Comparison of ENCODE assay signal across 1 cellular context in genomic region chr20:50038574-50038991, GRCh38.
TF ChIP-seq lines count a peak whose summit lies in the region.

No MANE protein-coding gene starts in this region.

TF ChIP-seq in HepG2, 621 proteins besides CTCF, POLR2A, EP300 and RAD21 (continued from another document and continues in another):
- TF ChIP-seq, protein P1, sequence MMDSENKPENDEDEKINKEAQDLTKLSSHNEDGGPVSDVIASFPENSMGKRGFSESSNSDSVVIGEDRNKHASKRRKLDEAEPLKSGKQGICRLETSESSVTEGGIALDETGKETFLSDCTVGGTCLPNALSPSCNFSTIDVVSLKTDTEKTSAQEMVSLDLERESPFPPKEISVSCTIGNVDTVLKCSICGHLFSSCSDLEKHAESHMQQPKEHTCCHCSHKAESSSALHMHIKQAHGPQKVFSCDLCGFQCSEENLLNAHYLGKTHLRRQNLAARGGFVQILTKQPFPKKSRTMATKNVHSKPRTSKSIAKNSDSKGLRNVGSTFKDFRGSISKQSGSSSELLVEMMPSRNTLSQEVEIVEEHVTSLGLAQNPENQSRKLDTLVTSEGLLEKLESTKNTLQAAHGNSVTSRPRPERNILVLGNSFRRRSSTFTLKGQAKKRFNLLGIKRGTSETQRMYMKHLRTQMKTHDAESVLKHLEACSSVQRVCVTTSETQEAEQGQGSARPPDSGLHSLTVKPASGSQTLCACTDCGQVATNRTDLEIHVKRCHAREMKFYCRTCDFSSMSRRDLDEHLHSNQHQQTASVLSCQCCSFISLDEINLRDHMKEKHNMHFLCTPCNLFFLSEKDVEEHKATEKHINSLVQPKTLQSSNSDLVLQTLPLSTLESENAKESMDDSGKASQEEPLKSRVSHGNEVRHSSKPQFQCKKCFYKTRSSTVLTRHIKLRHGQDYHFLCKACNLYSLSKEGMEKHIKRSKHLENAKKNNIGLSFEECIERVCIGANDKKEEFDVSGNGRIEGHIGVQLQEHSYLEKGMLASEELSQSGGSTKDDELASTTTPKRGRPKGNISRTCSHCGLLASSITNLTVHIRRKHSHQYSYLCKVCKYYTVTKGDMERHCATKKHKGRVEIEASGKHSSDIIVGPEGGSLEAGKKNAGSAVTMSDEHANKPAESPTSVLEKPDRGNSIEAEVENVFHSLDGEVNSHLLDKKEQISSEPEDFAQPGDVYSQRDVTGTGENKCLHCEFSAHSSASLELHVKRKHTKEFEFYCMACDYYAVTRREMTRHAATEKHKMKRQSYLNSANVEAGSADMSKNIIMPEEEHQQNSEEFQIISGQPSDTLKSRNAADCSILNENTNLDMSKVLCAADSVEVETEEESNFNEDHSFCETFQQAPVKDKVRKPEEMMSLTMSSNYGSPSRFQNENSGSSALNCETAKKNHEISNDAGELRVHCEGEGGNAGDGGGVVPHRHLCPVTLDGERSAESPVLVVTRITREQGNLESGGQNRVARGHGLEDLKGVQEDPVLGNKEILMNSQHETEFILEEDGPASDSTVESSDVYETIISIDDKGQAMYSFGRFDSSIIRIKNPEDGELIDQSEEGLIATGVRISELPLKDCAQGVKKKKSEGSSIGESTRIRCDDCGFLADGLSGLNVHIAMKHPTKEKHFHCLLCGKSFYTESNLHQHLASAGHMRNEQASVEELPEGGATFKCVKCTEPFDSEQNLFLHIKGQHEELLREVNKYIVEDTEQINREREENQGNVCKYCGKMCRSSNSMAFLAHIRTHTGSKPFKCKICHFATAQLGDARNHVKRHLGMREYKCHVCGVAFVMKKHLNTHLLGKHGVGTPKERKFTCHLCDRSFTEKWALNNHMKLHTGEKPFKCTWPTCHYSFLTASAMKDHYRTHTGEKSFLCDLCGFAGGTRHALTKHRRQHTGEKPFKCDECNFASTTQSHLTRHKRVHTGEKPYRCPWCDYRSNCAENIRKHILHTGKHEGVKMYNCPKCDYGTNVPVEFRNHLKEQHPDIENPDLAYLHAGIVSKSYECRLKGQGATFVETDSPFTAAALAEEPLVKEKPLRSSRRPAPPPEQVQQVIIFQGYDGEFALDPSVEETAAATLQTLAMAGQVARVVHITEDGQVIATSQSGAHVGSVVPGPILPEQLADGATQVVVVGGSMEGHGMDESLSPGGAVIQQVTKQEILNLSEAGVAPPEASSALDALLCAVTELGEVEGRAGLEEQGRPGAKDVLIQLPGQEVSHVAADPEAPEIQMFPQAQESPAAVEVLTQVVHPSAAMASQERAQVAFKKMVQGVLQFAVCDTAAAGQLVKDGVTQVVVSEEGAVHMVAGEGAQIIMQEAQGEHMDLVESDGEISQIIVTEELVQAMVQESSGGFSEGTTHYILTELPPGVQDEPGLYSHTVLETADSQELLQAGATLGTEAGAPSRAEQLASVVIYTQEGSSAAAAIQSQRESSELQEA (CRISPR knock-in tag; IDR thresholded peaks at IDR 0.05; ENCODE audit: not compliant biosample characterization): no peak
- TF ChIP-seq ZNF709 (CRISPR knock-in tag; IDR thresholded peaks at IDR 0.05) (no peak), ZNF773 (CRISPR knock-in tag; IDR thresholded peaks at IDR 0.05; ENCODE audit: borderline replicate concordance) (no peak), PHF21A (CRISPR knock-in tag; IDR thresholded peaks at IDR 0.05) (peak; percentile 90), TMF1 (CRISPR knock-in tag; IDR thresholded peaks at IDR 0.05; ENCODE audit: low read depth) (no peak), KDM5A (IDR thresholded peaks at IDR 0.05; ENCODE audit: borderline replicate concordance, low read length) (no peak), ZNF776 (CRISPR knock-in tag; IDR thresholded peaks at IDR 0.05) (no peak), ZNF280B (CRISPR knock-in tag; IDR thresholded peaks at IDR 0.05; ENCODE audit: borderline replicate concordance) (peak; percentile 49; the same call in 1 of the 2 replicates), HOXA3 (CRISPR knock-in tag; IDR thresholded peaks at IDR 0.05) (0 out of 2 replicates have a peak, but pooled peaks have one; percentile 29), ZNF121 (CRISPR knock-in tag; IDR thresholded peaks at IDR 0.05) (no peak), GATA4 (IDR thresholded peaks at IDR 0.05; ENCODE audit: borderline replicate concordance, low read depth) (no peak), TP53 (CRISPR knock-in tag; conservative IDR thresholded peaks at IDR 0.05) (no peak), ATF7 (IDR thresholded peaks at IDR 0.05) (no peak), ATF7 (CRISPR knock-in tag; IDR thresholded peaks at IDR 0.05) (no peak), ZFP1 (CRISPR knock-in tag; IDR thresholded peaks at IDR 0.05) (no peak; the same call in 1 of the 2 replicates), SRF (IDR thresholded peaks at IDR 0.05; ENCODE audit: low read depth, low read length) (no peak), ZNF883 (CRISPR knock-in tag; IDR thresholded peaks at IDR 0.05; ENCODE audit: not compliant biosample characterization) (no peak), RFX1 (IDR thresholded peaks at IDR 0.05) (no peak), PHB2 (IDR thresholded peaks at IDR 0.05; ENCODE audit: partially characterized antibody) (no peak), NFE2L2 (IDR thresholded peaks at IDR 0.05; ENCODE audit: low read length) (no peak), SMARCC2 (IDR thresholded peaks at IDR 0.05) (no peak), KDM2A (CRISPR knock-in tag; IDR thresholded peaks at IDR 0.05; ENCODE audit: borderline replicate concordance, low read depth) (peak; percentile 64; the same call in 1 of the 2 replicates), WIZ (CRISPR knock-in tag; IDR thresholded peaks at IDR 0.05) (no peak), PHF8 (CRISPR knock-in tag; IDR thresholded peaks at IDR 0.05) (no peak), FOXA1 (IDR thresholded peaks at IDR 0.05) (no peak), FOXA1 (CRISPR knock-in tag; IDR thresholded peaks at IDR 0.05) (no peak; the same call in 1 of the 2 replicates), AGO2 (optimal IDR thresholded peaks at IDR 0.05; ENCODE audit: low read depth, low read length) (no peak), BCL6 (CRISPR knock-in tag; IDR thresholded peaks at IDR 0.05) (no peak), XBP1 (CRISPR knock-in tag; IDR thresholded peaks at IDR 0.05) (no peak), TGIF2 (CRISPR knock-in tag; IDR thresholded peaks at IDR 0.05) (0 out of 2 replicates have a peak, but pooled peaks have one; percentile 30), KLF6 (CRISPR knock-in tag; IDR thresholded peaks at IDR 0.05) (no peak), ZBED4 (CRISPR knock-in tag; IDR thresholded peaks at IDR 0.05; ENCODE audit: borderline replicate concordance) (no peak), MBNL3 (CRISPR knock-in tag; conservative IDR thresholded peaks at IDR 0.05) (no peak), REPIN1 (CRISPR knock-in tag; IDR thresholded peaks at IDR 0.05; ENCODE audit: borderline replicate concordance, low read depth) (no peak)
- TF ChIP-seq, protein P2, sequence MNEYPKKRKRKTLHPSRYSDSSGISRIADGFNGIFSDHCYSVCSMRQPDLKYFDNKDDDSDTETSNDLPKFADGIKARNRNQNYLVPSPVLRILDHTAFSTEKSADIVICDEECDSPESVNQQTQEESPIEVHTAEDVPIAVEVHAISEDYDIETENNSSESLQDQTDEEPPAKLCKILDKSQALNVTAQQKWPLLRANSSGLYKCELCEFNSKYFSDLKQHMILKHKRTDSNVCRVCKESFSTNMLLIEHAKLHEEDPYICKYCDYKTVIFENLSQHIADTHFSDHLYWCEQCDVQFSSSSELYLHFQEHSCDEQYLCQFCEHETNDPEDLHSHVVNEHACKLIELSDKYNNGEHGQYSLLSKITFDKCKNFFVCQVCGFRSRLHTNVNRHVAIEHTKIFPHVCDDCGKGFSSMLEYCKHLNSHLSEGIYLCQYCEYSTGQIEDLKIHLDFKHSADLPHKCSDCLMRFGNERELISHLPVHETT (CRISPR knock-in tag; conservative IDR thresholded peaks at IDR 0.05): no peak
- TF ChIP-seq, protein P3, sequence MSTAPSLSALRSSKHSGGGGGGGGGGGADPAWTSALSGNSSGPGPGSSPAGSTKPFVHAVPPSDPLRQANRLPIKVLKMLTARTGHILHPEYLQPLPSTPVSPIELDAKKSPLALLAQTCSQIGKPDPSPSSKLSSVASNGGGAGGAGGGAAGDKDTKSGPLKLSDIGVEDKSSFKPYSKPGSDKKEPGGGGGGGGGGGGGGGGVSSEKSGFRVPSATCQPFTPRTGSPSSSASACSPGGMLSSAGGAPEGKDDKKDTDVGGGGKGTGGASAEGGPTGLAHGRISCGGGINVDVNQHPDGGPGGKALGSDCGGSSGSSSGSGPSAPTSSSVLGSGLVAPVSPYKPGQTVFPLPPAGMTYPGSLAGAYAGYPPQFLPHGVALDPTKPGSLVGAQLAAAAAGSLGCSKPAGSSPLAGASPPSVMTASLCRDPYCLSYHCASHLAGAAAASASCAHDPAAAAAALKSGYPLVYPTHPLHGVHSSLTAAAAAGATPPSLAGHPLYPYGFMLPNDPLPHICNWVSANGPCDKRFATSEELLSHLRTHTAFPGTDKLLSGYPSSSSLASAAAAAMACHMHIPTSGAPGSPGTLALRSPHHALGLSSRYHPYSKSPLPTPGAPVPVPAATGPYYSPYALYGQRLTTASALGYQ (CRISPR knock-in tag; IDR thresholded peaks at IDR 0.05): no peak
- TF ChIP-seq, protein P4, sequence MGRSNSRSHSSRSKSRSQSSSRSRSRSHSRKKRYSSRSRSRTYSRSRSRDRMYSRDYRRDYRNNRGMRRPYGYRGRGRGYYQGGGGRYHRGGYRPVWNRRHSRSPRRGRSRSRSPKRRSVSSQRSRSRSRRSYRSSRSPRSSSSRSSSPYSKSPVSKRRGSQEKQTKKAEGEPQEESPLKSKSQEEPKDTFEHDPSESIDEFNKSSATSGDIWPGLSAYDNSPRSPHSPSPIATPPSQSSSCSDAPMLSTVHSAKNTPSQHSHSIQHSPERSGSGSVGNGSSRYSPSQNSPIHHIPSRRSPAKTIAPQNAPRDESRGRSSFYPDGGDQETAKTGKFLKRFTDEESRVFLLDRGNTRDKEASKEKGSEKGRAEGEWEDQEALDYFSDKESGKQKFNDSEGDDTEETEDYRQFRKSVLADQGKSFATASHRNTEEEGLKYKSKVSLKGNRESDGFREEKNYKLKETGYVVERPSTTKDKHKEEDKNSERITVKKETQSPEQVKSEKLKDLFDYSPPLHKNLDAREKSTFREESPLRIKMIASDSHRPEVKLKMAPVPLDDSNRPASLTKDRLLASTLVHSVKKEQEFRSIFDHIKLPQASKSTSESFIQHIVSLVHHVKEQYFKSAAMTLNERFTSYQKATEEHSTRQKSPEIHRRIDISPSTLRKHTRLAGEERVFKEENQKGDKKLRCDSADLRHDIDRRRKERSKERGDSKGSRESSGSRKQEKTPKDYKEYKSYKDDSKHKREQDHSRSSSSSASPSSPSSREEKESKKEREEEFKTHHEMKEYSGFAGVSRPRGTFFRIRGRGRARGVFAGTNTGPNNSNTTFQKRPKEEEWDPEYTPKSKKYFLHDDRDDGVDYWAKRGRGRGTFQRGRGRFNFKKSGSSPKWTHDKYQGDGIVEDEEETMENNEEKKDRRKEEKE (IDR thresholded peaks at IDR 0.05): no peak
- TF ChIP-seq, protein P5, sequence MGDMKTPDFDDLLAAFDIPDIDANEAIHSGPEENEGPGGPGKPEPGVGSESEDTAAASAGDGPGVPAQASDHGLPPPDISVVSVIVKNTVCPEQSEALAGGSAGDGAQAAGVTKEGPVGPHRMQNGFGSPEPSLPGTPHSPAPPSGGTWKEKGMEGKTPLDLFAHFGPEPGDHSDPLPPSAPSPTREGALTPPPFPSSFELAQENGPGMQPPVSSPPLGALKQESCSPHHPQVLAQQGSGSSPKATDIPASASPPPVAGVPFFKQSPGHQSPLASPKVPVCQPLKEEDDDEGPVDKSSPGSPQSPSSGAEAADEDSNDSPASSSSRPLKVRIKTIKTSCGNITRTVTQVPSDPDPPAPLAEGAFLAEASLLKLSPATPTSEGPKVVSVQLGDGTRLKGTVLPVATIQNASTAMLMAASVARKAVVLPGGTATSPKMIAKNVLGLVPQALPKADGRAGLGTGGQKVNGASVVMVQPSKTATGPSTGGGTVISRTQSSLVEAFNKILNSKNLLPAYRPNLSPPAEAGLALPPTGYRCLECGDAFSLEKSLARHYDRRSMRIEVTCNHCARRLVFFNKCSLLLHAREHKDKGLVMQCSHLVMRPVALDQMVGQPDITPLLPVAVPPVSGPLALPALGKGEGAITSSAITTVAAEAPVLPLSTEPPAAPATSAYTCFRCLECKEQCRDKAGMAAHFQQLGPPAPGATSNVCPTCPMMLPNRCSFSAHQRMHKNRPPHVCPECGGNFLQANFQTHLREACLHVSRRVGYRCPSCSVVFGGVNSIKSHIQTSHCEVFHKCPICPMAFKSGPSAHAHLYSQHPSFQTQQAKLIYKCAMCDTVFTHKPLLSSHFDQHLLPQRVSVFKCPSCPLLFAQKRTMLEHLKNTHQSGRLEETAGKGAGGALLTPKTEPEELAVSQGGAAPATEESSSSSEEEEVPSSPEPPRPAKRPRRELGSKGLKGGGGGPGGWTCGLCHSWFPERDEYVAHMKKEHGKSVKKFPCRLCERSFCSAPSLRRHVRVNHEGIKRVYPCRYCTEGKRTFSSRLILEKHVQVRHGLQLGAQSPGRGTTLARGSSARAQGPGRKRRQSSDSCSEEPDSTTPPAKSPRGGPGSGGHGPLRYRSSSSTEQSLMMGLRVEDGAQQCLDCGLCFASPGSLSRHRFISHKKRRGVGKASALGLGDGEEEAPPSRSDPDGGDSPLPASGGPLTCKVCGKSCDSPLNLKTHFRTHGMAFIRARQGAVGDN (CRISPR knock-in tag; IDR thresholded peaks at IDR 0.05): peak; percentile 71
